Comparison of ENCODE assay signal across 1 cellular context in genomic region chr7:2637066-2637471, GRCh38.
TF ChIP-seq lines count a peak whose summit lies in the region.

No MANE protein-coding gene starts in this region.

TF ChIP-seq in liver, 16 proteins besides CTCF, POLR2A, EP300 and RAD21 (continued from another document):
- TF ChIP-seq REST (IDR thresholded peaks at IDR 0.05), result no peak
- no peak for TF ChIP-seq MAX (IDR thresholded peaks at IDR 0.05)
- TF ChIP-seq SP1 (IDR thresholded peaks at IDR 0.05), result no peak
- TF ChIP-seq NR2F2 (IDR thresholded peaks at IDR 0.05), result no peak
- TF ChIP-seq JUND (IDR thresholded peaks at IDR 0.05), result no peak
- TF ChIP-seq TAF1 (conservative IDR thresholded peaks at IDR 0.05), result no peak
- no peak for TF ChIP-seq ATF3 (IDR thresholded peaks at IDR 0.05)
